ENCODE assay signal across 8 cellular contexts in the genomic region with DNA sequence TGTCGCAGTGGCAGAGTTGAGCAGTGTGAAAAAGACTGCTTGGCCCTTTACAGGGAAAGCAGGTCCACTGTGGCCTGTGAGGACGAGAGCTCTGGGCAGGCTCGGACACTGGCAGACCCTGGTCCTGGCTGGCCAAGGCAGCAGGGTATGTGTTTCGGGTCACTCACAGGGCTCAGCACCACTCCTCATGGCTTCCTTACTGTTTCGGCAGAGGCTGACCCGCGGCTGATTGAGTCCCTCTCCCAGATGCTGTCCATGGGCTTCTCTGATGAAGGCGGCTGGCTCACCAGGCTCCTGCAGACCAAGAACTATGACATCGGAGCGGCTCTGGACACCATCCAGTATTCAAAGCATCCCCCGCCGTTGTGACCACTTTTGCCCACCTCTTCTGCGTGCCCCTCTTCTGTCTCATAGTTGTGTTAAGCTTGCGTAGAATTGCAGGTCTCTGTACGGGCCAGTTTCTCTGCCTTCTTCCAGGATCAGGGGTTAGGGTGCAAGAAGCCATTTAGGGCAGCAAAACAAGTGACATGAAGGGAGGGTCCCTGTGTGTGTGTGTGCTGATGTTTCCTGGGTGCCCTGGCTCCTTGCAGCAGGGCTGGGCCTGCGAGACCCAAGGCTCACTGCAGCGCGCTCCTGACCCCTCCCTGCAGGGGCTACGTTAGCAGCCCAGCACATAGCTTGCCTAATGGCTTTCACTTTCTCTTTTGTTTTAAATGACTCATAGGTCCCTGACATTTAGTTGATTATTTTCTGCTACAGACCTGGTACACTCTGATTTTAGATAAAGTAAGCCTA. TPM values are rescaled to one million over a fixed set of nuclear protein-coding genes. Genes with fewer than 3 reads are reported as not detected.
DNase-seq lines count a peak whose midpoint lies in the region; ATAC-seq, FAIRE-seq and TF ChIP-seq lines count a peak whose summit lies in the region.

No MANE protein-coding gene starts in this region.

- H3K4me1 ChIP-seq in sigmoid colon = peaks cover 0 to 10% (median 8%) of the 10 kb centered on the region in 4 donors

- TF ChIP-seq POLR2A in sigmoid colon (IDR thresholded peaks at IDR 0.05) = no peak

- no peak for FAIRE-seq in urothelium cell line (lab: Jason Lieb, UNC)

- H3K9me3 ChIP-seq in sigmoid colon = no peaks in the 10 kb centered on the region

- peaks cover 68 to 94% (median 75%) of the 10 kb centered on the region in 4 donors for H3K36me3 ChIP-seq in sigmoid colon

- H3K4me3 ChIP-seq in sigmoid colon = no peak overlapping the region

- no peaks in the 10 kb centered on the region for H3K27me3 ChIP-seq in sigmoid colon

- intact Hi-C loops in sigmoid colon (cut with DNase I) = no loop called here

- DNase-seq in T-helper 22 cell (ENCODE audit: low read depth) (peak; percentile 53), sigmoid colon (peak; percentile 77), urothelium cell line (ENCODE audit: low spot score) (no peak)
- DNase-seq in effector CD8-positive, alpha-beta T cell (lab: John Stamatoyannopoulos, UW) = peak; percentile 18

- ATAC-seq in GM21717 (IDR thresholded peaks at IDR 0.05; ENCODE audit: unreplicated experiment) (peak; percentile 45), HG02885 (IDR thresholded peaks at IDR 0.05; ENCODE audit: poor library complexity, unreplicated experiment) (no peak), GM18520 (IDR thresholded peaks at IDR 0.05; ENCODE audit: unreplicated experiment) (no peak), GM19467 (IDR thresholded peaks at IDR 0.05; ENCODE audit: unreplicated experiment) (no peak)

- TF ChIP-seq EP300 in sigmoid colon (IDR thresholded peaks at IDR 0.05) = no peak

- H3K27ac ChIP-seq in sigmoid colon = peak overlapping the region; percentile 21 to 54 (median 36)

- 80 to 85% methylated on average over 19 of the region's 19 CpGs for WGBS in sigmoid colon, 2 donors

- no peak for TF ChIP-seq CTCF in sigmoid colon (IDR thresholded peaks at IDR 0.05)

RNA-seq across cellular contexts. Expression of a gene that starts 15.7 kb away (rescaled TPM):
- 100 to 1,000 TPM; 287 to 443 (median 386) TPM for total RNA-seq in sigmoid colon
- 100 to 1,000 TPM; 168 to 301 (median 203) TPM for polyA plus RNA-seq in sigmoid colon

RNA-seq across cellular contexts. Expression of a gene that starts 22.2 kb away (rescaled TPM):
- 10 to 100 TPM; 30.7 to 59.8 (median 34.5) TPM for total RNA-seq in sigmoid colon
- 10 to 100 TPM in 2 of 3 donors, 1 to 10 TPM in 1; 8.3 to 20.3 (median 11.4) TPM for polyA plus RNA-seq in sigmoid colon

RNA-seq across cellular contexts. Expression of a gene that starts 29.8 kb away (rescaled TPM):
- total RNA-seq in sigmoid colon = 10 to 100 TPM; 27.8 to 56.8 (median 31.5) TPM
- 100 to 1,000 TPM; 184 to 241 (median 232) TPM for polyA plus RNA-seq in sigmoid colon

RNA-seq across cellular contexts. Expression of a gene that starts 42.6 kb away (rescaled TPM):
- total RNA-seq in sigmoid colon = 1 to 10 TPM; 1.5 to 6.1 (median 5.4) TPM
- polyA plus RNA-seq in sigmoid colon = 1 to 10 TPM in 2 of 3 donors, not detected in 1; 2.6 to 3.6 TPM
